8 cellular contexts compared by ENCODE assay signal in genomic region chr9:131773911-131774379, GRCh38.
DNase-seq lines count a peak whose midpoint lies in the region; ATAC-seq lines count a peak whose summit lies in the region.

No MANE protein-coding gene starts in this region.

- ATAC-seq in HG02678 (IDR thresholded peaks at IDR 0.05; ENCODE audit: unreplicated experiment) (no peak), GM19328 (IDR thresholded peaks at IDR 0.05; ENCODE audit: unreplicated experiment) (no peak)

- DNase-seq in DMS 273 (lab: John Stamatoyannopoulos, UW; ENCODE audit: unreplicated experiment) (peak; percentile 55), DMS 273 treated with DMSO at 0.1 percent for 48 hours (lab: John Stamatoyannopoulos, UW) (no peak), NCI-H146 (lab: John Stamatoyannopoulos, UW) (peak; percentile 5), amniotic stem cell (lab: John Stamatoyannopoulos, UW) (peak; percentile 54), kidney glomerular epithelial cell (lab: John Stamatoyannopoulos, UW) (peak; percentile 44), NK-92 (lab: John Stamatoyannopoulos, UW; ENCODE audit: unreplicated experiment) (no peak)

Comparison
In these comparisons a context has a peak if more than half of its experiments do, and no peak if none do; other contexts are left out.
1. DNase-seq: peak in DMS 273 (single experiment), NCI-H146 (single experiment), amniotic stem cell (single experiment) and kidney glomerular epithelial cell (single experiment); none in DMS 273 treated with DMSO at 0.1 percent for 48 hours (single experiment) and NK-92 (single experiment).